Comparison of ENCODE assay signal across 8 cellular contexts in the genomic region with DNA sequence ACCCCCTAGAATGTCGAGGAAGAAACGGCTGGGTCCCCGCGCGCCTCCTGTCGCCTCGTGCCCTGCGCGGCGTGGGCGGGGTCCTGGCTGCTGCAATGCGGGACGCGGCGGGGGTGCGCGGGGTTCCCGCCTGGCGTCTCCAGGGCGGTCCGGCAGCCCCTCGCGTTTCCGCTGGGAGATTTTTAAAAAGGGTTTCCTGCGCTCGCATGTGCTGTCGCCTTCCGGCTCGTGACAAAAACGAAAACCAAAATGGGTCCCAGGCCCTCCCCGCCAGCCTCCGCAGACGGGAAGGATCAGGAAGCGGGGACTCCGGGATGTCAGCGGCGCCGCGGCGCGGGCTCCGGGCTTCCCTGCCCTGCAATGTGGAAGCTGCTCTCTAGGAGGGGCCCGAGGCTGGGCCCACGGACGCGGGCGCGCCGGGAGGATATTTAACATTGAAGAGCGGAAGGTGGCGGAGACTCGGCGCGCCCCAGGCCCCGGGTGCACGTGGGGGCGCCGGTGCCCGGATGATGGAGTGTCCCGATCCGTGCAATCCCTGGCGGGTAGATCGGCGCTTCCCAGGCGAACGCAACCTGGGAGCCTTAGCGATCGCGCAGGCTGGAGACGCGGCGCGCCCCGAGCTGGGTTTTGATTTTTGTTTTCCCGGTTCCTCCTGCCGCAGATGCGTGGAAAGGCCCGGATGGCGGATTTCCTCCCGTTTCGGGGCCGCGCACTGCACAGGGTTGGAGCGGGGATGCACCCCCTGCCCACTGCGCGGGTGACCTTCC. TPM values are rescaled to one million over a fixed set of nuclear protein-coding genes. Genes with fewer than 3 reads are reported as not detected.
DNase-seq lines count a peak whose midpoint lies in the region; ATAC-seq and TF ChIP-seq lines count a peak whose summit lies in the region.

No MANE protein-coding gene starts in this region.

- H3K36me3 Mint-ChIP-seq in activated naive CD8-positive, alpha-beta T cell treated with anti-CD3 and anti-CD28 coated beads, Interleukin-2, amount 50 U/mL, for 24 hours (ENCODE audit: low read depth) = peaks cover 45% of the 10 kb centered on the region

- peak overlapping the region; percentile 52 to 72 for H3K4me3 ChIP-seq in prostate gland

- H3K27ac ChIP-seq in C4-2B = peak overlapping the region; percentile 84
- peak overlapping the region; percentile 59 to 70 for H3K27ac ChIP-seq in prostate gland

- peak overlapping the region; percentile 87 for H3K4me3 Mint-ChIP-seq in activated naive CD8-positive, alpha-beta T cell treated with anti-CD3 and anti-CD28 coated beads, Interleukin-2, amount 50 U/mL, for 24 hours

- DNase-seq in activated naive CD8-positive, alpha-beta T cell treated with anti-CD3 and anti-CD28 coated beads, Interleukin-2, amount 50 U/mL, for 24 hours = peak; percentile 73
- DNase-seq in cardiac septum (ENCODE audit: low spot score) = peak; percentile 81
- DNase-seq in prostate gland (ENCODE audit: low spot score) = peak; percentile 50
- DNase-seq in NCI-H128 (lab: John Stamatoyannopoulos, UW; ENCODE audit: unreplicated experiment) = no peak

- H3K4me1 Mint-ChIP-seq in activated naive CD8-positive, alpha-beta T cell treated with anti-CD3 and anti-CD28 coated beads, Interleukin-2, amount 50 U/mL, for 24 hours = peaks cover 39% of the 10 kb centered on the region

- ATAC-seq in GM19351 (IDR thresholded peaks at IDR 0.05; ENCODE audit: unreplicated experiment) (peak; percentile 39), HG03460 (IDR thresholded peaks at IDR 0.05; ENCODE audit: unreplicated experiment) (peak; percentile 43), SK-N-SH treated with all-trans-retinoic acid at 6 μM for 48 hours (peak; percentile 61)
- peak; percentile 21 for ATAC-seq in activated naive CD8-positive, alpha-beta T cell treated with anti-CD3 and anti-CD28 coated beads, Interleukin-2, amount 50 U/mL, for 24 hours

- H3K4me1 ChIP-seq in prostate gland (replicated peaks) = peaks cover 3% of the 10 kb centered on the region

- no peak; the same call in 1 of the 2 replicates for TF ChIP-seq CTCF in C4-2B (conservative IDR thresholded peaks at IDR 0.05)
- TF ChIP-seq CTCF in prostate gland (IDR thresholded peaks at IDR 0.05) = peak in 2 of 4 experiments; percentile 32 to 38

- WGBS in prostate gland = under 1% methylated on average over 74 of the region's 86 CpGs

- H3K27me3 Mint-ChIP-seq in activated naive CD8-positive, alpha-beta T cell treated with anti-CD3 and anti-CD28 coated beads, Interleukin-2, amount 50 U/mL, for 24 hours = peaks cover 18% of the 10 kb centered on the region

- H3K27ac Mint-ChIP-seq in activated naive CD8-positive, alpha-beta T cell treated with anti-CD3 and anti-CD28 coated beads, Interleukin-2, amount 50 U/mL, for 24 hours = peak overlapping the region; percentile 91

- TF ChIP-seq POLR2A in prostate gland (IDR thresholded peaks at IDR 0.05) = no peak

- no peaks in the 10 kb centered on the region for H3K36me3 ChIP-seq in prostate gland

- H3K9me3 ChIP-seq in prostate gland = no peaks in the 10 kb centered on the region

- no peaks in the 10 kb centered on the region for H3K9me3 Mint-ChIP-seq in activated naive CD8-positive, alpha-beta T cell treated with anti-CD3 and anti-CD28 coated beads, Interleukin-2, amount 50 U/mL, for 24 hours

- intact Hi-C loops in cardiac septum (cut with DNase I) = no loop called here
- intact Hi-C loops in prostate gland (cut with DNase I) = loop anchor here (5.0 kb wide), 1 partner anchor 104 kb away; the partner anchor contains the start of gene PITRM1

- H3K27me3 ChIP-seq in prostate gland (replicated peaks; ENCODE audit: insufficient read depth) = no peaks in the 10 kb centered on the region

TF ChIP-seq in SK-N-SH treated with all-trans-retinoic acid at 6 μM for 48 hours, 23 proteins besides CTCF, POLR2A, EP300 and RAD21:
- TF ChIP-seq PPARA (CRISPR knock-in tag; IDR thresholded peaks at IDR 0.05; ENCODE audit: borderline replicate concordance) (no peak), ZNF70 (CRISPR knock-in tag; IDR thresholded peaks at IDR 0.05) (peak; percentile 28; the same call in 1 of the 2 replicates)

RNA-seq across cellular contexts. Expression of gene PFKP, which starts 1.0 kb away (rescaled TPM):
- total RNA-seq in cardiac septum (215 TPM), prostate gland (10 to 100 TPM; 35.1 to 86.9 TPM)
